ENCODE assay signal across 8 cellular contexts in the genomic region with DNA sequence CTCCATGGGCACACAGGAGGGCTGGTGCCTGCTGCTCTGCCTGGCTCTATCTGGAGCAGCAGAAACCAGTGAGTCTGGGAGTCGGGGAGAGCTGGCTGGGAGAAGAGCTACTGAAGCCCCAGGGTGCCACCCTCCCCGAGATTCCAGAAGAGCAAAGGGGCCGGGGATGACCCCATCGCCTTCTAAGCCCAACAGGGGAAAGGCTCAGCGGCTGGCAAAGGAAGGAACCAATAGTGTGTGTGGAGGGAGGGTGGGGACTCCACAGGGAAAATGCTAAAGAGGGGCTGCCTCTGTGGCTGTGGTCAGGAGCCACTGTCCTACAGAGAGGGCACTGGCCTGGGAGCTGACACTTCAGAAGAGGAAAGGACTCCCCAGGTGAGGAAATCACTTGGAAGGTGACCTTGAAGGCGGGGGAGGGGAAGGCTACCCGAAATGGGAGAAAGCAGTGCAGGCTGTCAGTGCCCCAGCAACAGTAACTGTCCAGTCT. TPM values are rescaled to one million over a fixed set of nuclear protein-coding genes. Genes with fewer than 3 reads are reported as not detected.
DNase-seq lines count a peak whose midpoint lies in the region; ATAC-seq and TF ChIP-seq lines count a peak whose summit lies in the region.

No MANE protein-coding gene starts in this region.

- H3K9me3 ChIP-seq in liver (ENCODE audit: control insufficient read depth in 4 of 4, low read length in 3 of 4), result no peaks in the 10 kb centered on the region
- H3K9me3 ChIP-seq in subcutaneous abdominal adipose tissue (ENCODE audit: control insufficient read depth in 5 of 5, low read length in 5 of 5), result no peaks in the 10 kb centered on the region

- no peaks in the 10 kb centered on the region for H3K27me3 ChIP-seq in liver (ENCODE audit: control insufficient read depth in 4 of 4, insufficient read depth in 4 of 4, low read length in 3 of 4)
- no peaks in the 10 kb centered on the region for H3K27me3 ChIP-seq in subcutaneous abdominal adipose tissue (ENCODE audit: control insufficient read depth in 5 of 5, insufficient read depth in 4 of 5, low read length in 5 of 5)

- peak overlapping the region; percentile 84 to 91 for H3K27ac ChIP-seq in liver (ENCODE audit: low read depth in 1 of 2, low read length in 2 of 2)
- H3K27ac ChIP-seq in subcutaneous abdominal adipose tissue (ENCODE audit: low read depth, low read length), result peak overlapping the region; percentile 97

- peaks cover 63% of the 10 kb centered on the region for H3K36me3 Mint-ChIP-seq in central memory CD8-positive, alpha-beta T cell (ENCODE audit: insufficient read depth)

- DNase-seq in NCI-H2081 (lab: John Stamatoyannopoulos, UW) (peak; percentile 18 to 42), HK-2 (ENCODE audit: unreplicated experiment) (no peak)
- no peak for DNase-seq in central memory CD8-positive, alpha-beta T cell (ENCODE audit: low spot score in 2 of 2)

- H3K4me1 Mint-ChIP-seq in central memory CD8-positive, alpha-beta T cell, result peaks cover 64% of the 10 kb centered on the region

- TF ChIP-seq RAD21 in liver (IDR thresholded peaks at IDR 0.05), result no peak

- H3K4me3 Mint-ChIP-seq in central memory CD8-positive, alpha-beta T cell, result peak overlapping the region; percentile 100

- no peaks in the 10 kb centered on the region for H3K9me3 Mint-ChIP-seq in central memory CD8-positive, alpha-beta T cell

- ATAC-seq in GM19324 (IDR thresholded peaks at IDR 0.05; ENCODE audit: low FRiP score, unreplicated experiment), result peak; percentile 9
- ATAC-seq in central memory CD8-positive, alpha-beta T cell (replicated peaks; ENCODE audit: extremely low read depth, poor library complexity, severe bottlenecking), result no peak
- ATAC-seq in HG03175 (IDR thresholded peaks at IDR 0.05; ENCODE audit: unreplicated experiment), result no peak
- ATAC-seq in HG03039 (IDR thresholded peaks at IDR 0.05; ENCODE audit: unreplicated experiment), result no peak

- H3K27ac Mint-ChIP-seq in central memory CD8-positive, alpha-beta T cell (ENCODE audit: low read depth), result peak overlapping the region; percentile 100

- no peaks in the 10 kb centered on the region for H3K27me3 Mint-ChIP-seq in central memory CD8-positive, alpha-beta T cell

- peak overlapping the region; percentile 51 to 95 for H3K9ac ChIP-seq in liver (ENCODE audit: low read depth in 1 of 2, low read length in 2 of 2)
- peak overlapping the region; percentile 71 to 98 (median 92) for H3K9ac ChIP-seq in subcutaneous abdominal adipose tissue (ENCODE audit: low read length in 5 of 5)

- peak overlapping the region; percentile 65 to 92 (median 74) for H3K4me3 ChIP-seq in liver (ENCODE audit: low read depth in 1 of 3, low read length in 3 of 3)
- peak overlapping the region; percentile 77 to 98 (median 96) for H3K4me3 ChIP-seq in subcutaneous abdominal adipose tissue (ENCODE audit: low read depth in 1 of 5, low read length in 5 of 5)

- H3K36me3 ChIP-seq in liver (ENCODE audit: control insufficient read depth in 4 of 4, insufficient read depth in 3 of 4, low read depth in 1 of 4, low read length in 3 of 4), result peaks cover 2 to 18% (median 12%) of the 10 kb centered on the region in 4 donors
- H3K36me3 ChIP-seq in subcutaneous abdominal adipose tissue (ENCODE audit: control insufficient read depth in 5 of 5, insufficient read depth in 5 of 5, low read length in 5 of 5), result peaks cover 8 to 32% (median 23%) of the 10 kb centered on the region in 5 donors

- whole genome bisulfite sequencing in liver, result under 1% methylated on average over 7 of the region's 7 CpGs

- H3K4me1 ChIP-seq in liver (ENCODE audit: control insufficient read depth in 4 of 4, insufficient read depth in 4 of 4, low read length in 3 of 4) (peaks cover 8 to 26% (median 17%) of the 10 kb centered on the region in 4 donors), subcutaneous abdominal adipose tissue (ENCODE audit: control insufficient read depth in 5 of 5, insufficient read depth in 5 of 5, low read length in 5 of 5) (peaks cover 6 to 38% (median 31%) of the 10 kb centered on the region in 5 donors)

- TF ChIP-seq CTCF in liver (IDR thresholded peaks at IDR 0.05; ENCODE audit: low read depth, low read length, missing input control), result no peak

TF ChIP-seq in liver, 16 proteins besides CTCF, POLR2A, EP300 and RAD21:
- no peak for TF ChIP-seq EGR1 (IDR thresholded peaks at IDR 0.05; ENCODE audit: low read depth in 2 of 2)
- TF ChIP-seq YY1 (IDR thresholded peaks at IDR 0.05), result peak; percentile 34
- TF ChIP-seq TAF1 (conservative IDR thresholded peaks at IDR 0.05), result no peak
- peak in 1 of 2 donors; percentile 25 for TF ChIP-seq RXRA (IDR thresholded peaks at IDR 0.05)
- TF ChIP-seq FOXA1 (IDR thresholded peaks at IDR 0.05), result no peak

RNA-seq across cellular contexts. Expression of a gene that starts 0.4 kb away (rescaled TPM):
- 10 to 100 TPM in 1 of 2 donors, 1 to 10 TPM in 1; 9.5 to 32.9 TPM for total RNA-seq in liver
- 10 to 100 TPM; 16.5 to 21.5 TPM for polyA plus RNA-seq in liver

RNA-seq across cellular contexts. Expression of a gene that starts 7.5 kb away (rescaled TPM):
- total RNA-seq in liver, result under 1 TPM; 0.28 to 0.67 TPM
- polyA plus RNA-seq in liver, result 1 to 10 TPM in 1 of 2 donors, under 1 TPM in 1; 0.58 to 2.5 TPM

RNA-seq across cellular contexts. Expression of a gene that starts 18.2 kb away (rescaled TPM):
- total RNA-seq in liver, result 1 to 10 TPM; 5.8 to 6.4 TPM
- 1 to 10 TPM; 2.4 to 4.2 TPM for polyA plus RNA-seq in liver

RNA-seq across cellular contexts. Expression of a gene that starts 40.8 kb away (rescaled TPM):
- total RNA-seq in liver, result 10 to 100 TPM; 37.6 to 38.6 TPM
- 100 to 1,000 TPM in 1 of 2 donors, 10 to 100 TPM in 1; 57.4 to 163 TPM for polyA plus RNA-seq in liver

RNA-seq across cellular contexts. Expression of a gene that starts 41.6 kb away (rescaled TPM):
- total RNA-seq in liver, result 10 to 100 TPM in 1 of 2 donors, 1 to 10 TPM in 1; 10.0 to 55.1 TPM
- 1 to 10 TPM; 2.0 to 4.9 TPM for polyA plus RNA-seq in liver

Comparison
In these comparisons a context has a peak if more than half of its experiments do, and no peak if none do; other contexts are left out.
1. DNase-seq: peak in NCI-H2081 (2 of 2); none in central memory CD8-positive, alpha-beta T cell (0 of 2) and HK-2 (single experiment).